1 cellular context compared by ENCODE assay signal in the genomic region with DNA sequence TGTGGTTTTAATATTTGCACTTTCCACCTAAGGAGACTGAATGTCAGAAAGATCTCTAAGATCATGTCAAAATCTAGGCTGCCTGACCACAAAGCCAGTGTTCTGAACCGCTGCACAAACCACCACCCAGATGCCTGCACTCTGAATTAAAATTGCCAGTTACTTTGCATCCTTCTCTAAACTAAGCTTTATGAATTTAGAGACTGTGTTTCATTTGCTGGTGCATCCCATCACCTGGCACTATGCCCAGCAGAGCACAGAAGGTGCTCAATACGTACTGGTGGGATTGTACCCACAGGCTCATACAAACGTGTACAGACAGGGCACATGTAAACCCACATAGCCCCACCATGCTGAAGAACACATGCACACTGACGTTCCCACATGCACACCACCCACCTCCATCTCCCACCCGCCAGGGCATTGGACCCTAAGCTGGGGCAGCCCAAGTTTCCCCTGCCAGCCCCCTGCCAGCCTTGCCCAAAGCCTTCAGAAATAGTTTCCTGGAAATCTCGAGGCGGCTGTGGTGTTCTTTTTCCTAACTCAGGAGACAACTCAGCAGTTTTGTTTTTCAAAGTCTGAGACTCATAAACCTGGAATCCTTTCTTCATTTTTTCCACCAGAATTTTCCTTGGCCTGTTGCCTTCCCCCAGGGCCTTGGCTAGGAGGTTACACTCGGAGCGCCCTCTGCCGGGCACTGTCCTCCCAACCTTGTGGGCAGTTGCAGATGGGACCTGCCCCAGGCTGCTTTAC.
TF ChIP-seq lines count a peak whose summit lies in the region.

No MANE protein-coding gene starts in this region.

TF ChIP-seq in IMR-90, 13 proteins besides CTCF, POLR2A, EP300 and RAD21:
- TF ChIP-seq, protein P1, sequence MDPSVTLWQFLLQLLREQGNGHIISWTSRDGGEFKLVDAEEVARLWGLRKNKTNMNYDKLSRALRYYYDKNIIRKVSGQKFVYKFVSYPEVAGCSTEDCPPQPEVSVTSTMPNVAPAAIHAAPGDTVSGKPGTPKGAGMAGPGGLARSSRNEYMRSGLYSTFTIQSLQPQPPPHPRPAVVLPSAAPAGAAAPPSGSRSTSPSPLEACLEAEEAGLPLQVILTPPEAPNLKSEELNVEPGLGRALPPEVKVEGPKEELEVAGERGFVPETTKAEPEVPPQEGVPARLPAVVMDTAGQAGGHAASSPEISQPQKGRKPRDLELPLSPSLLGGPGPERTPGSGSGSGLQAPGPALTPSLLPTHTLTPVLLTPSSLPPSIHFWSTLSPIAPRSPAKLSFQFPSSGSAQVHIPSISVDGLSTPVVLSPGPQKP (IDR thresholded peaks at IDR 0.05; ENCODE audit: borderline replicate concordance, low read depth, low read length), result no peak
- TF ChIP-seq, protein P2, sequence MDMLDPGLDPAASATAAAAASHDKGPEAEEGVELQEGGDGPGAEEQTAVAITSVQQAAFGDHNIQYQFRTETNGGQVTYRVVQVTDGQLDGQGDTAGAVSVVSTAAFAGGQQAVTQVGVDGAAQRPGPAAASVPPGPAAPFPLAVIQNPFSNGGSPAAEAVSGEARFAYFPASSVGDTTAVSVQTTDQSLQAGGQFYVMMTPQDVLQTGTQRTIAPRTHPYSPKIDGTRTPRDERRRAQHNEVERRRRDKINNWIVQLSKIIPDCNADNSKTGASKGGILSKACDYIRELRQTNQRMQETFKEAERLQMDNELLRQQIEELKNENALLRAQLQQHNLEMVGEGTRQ (IDR thresholded peaks at IDR 0.05; ENCODE audit: low read depth, low read length), result no peak
- TF ChIP-seq MAFK (IDR thresholded peaks at IDR 0.05; ENCODE audit: low read depth, low read length) (peak; percentile 84), MXI1 (IDR thresholded peaks at IDR 0.05; ENCODE audit: borderline replicate concordance, low read depth, low read length) (0 out of 2 replicates have a peak, but pooled peaks have one; percentile 40), RCOR1 (IDR thresholded peaks at IDR 0.05; ENCODE audit: insufficient replicate concordance, low read length) (peak; percentile 84), CHD1 (IDR thresholded peaks at IDR 0.05; ENCODE audit: low read depth, low read length) (no peak), MAZ (IDR thresholded peaks at IDR 0.05; ENCODE audit: borderline replicate concordance, low read depth, low read length) (peak; percentile 63), NFE2L2 (IDR thresholded peaks at IDR 0.05; ENCODE audit: low read depth, low read length) (peak; percentile 55), FOS (IDR thresholded peaks at IDR 0.05; ENCODE audit: low read depth, low read length) (0 out of 2 replicates have a peak, but pooled peaks have one; percentile 25), CEBPB (IDR thresholded peaks at IDR 0.05; ENCODE audit: low read depth, low read length) (no peak; the same call in 1 of the 2 replicates), SMC3 (IDR thresholded peaks at IDR 0.05; ENCODE audit: low read depth, low read length) (peak; percentile 92), BHLHE40 (IDR thresholded peaks at IDR 0.05; ENCODE audit: low read depth, low read length) (no peak), RFX5 (IDR thresholded peaks at IDR 0.05; ENCODE audit: low read depth, low read length) (no peak)
TF ChIP-seq in IMR-90: peak in this region for 7.
